15 cellular contexts compared by ENCODE assay signal in genomic region chr1:158930504-158930903, GRCh38. TPM values are rescaled to one million over a fixed set of nuclear protein-coding genes. Genes with fewer than 3 reads are reported as not detected.
A peak's percentile ranks its signal among the peaks of the same experiment; 100 is the strongest.
DNase-seq lines count a peak whose midpoint lies in the region; ATAC-seq, FAIRE-seq and TF ChIP-seq lines count a peak whose summit lies in the region.
"Had no signal": no experiment of that assay in that cellular context is flagged by ENCODE, and none has a peak within 500 bp of the region (broad histone marks: within the 10 kb centered on the region; RNA-seq: fewer than 3 reads in every experiment).

No MANE protein-coding gene starts in this region.

- peak overlapping the region; percentile 50 for H3K4me3 Mint-ChIP-seq in CD8-positive, alpha-beta T cell
- peak overlapping the region; percentile 98 for H3K4me3 Mint-ChIP-seq in activated T-helper 17 cell treated with anti-CD3 and anti-CD28 coated beads, Interleukin-2, amount 50 U/mL, for 72 hours
- H3K4me3 Mint-ChIP-seq: dendritic cell treated with granulocyte-macrophage colony-stimulating factor and Interleukin-4, amounts not matched to agents 40 ng/mL and 50 ng/mL, for 4 days had no signal

- CTCF ChIA-PET in CD8-positive, alpha-beta T cell (lab: Charles Lee): no interaction called here

- no peaks in the 10 kb centered on the region for H3K9me3 ChIP-seq in CD8-positive, alpha-beta T cell (ENCODE audit: low read length)
- H3K9me3 ChIP-seq: BE2C had no signal

- H3K9me3 Mint-ChIP-seq in CD8-positive, alpha-beta T cell: peaks cover 10% of the 10 kb centered on the region
- H3K9me3 Mint-ChIP-seq in activated T-helper 17 cell treated with anti-CD3 and anti-CD28 coated beads, Interleukin-2, amount 50 U/mL, for 72 hours: no peaks in the 10 kb centered on the region

- no peaks in the 10 kb centered on the region for H3K27me3 Mint-ChIP-seq in CD8-positive, alpha-beta T cell (ENCODE audit: low read depth)
- H3K27me3 Mint-ChIP-seq in activated T-helper 17 cell treated with anti-CD3 and anti-CD28 coated beads, Interleukin-2, amount 50 U/mL, for 72 hours: no peaks in the 10 kb centered on the region
- H3K27me3 Mint-ChIP-seq: dendritic cell treated with granulocyte-macrophage colony-stimulating factor and Interleukin-4, amounts not matched to agents 40 ng/mL and 50 ng/mL, for 4 days had no signal

- no peak for FAIRE-seq in HTR-8/SVneo (lab: Jason Lieb, UNC)

- no peaks in the 10 kb centered on the region for H3K27me3 ChIP-seq in CD8-positive, alpha-beta T cell (ENCODE audit: insufficient read depth, low read length)
- H3K27me3 ChIP-seq: BE2C, gastroesophageal sphincter had no signal

- POLR2A ChIA-PET in CD8-positive, alpha-beta T cell (lab: Charles Lee): no interaction called here

- peaks cover 29% of the 10 kb centered on the region for H3K4me1 Mint-ChIP-seq in CD8-positive, alpha-beta T cell (ENCODE audit: low read depth)
- H3K4me1 Mint-ChIP-seq in activated T-helper 17 cell treated with anti-CD3 and anti-CD28 coated beads, Interleukin-2, amount 50 U/mL, for 72 hours: peaks cover 29% of the 10 kb centered on the region

- TF ChIP-seq CTCF in CD8-positive, alpha-beta T cell (IDR thresholded peaks at IDR 0.05): no peak

- intact Hi-C loops in CD8-positive, alpha-beta T cell (cut with DNase I, micrococcal nuclease): loop anchor here (2.0 to 5.0 kb wide), 2 partner anchors 77 to 78 kb away; partner anchors contain the start of gene IFI16 (in 2 of the 2)

- no peaks in the 10 kb centered on the region for H3K36me3 ChIP-seq in CD8-positive, alpha-beta T cell (ENCODE audit: insufficient read depth, low read length)
- H3K36me3 ChIP-seq: BE2C, gastroesophageal sphincter had no signal

- peak overlapping the region; percentile 13 for H3K27ac Mint-ChIP-seq in CD8-positive, alpha-beta T cell
- peak overlapping the region; percentile 64 for H3K27ac Mint-ChIP-seq in activated T-helper 17 cell treated with anti-CD3 and anti-CD28 coated beads, Interleukin-2, amount 50 U/mL, for 72 hours
- H3K27ac Mint-ChIP-seq: dendritic cell treated with granulocyte-macrophage colony-stimulating factor and Interleukin-4, amounts not matched to agents 40 ng/mL and 50 ng/mL, for 4 days had no signal

- no peak overlapping the region for H3K4me3 ChIP-seq in CD8-positive, alpha-beta T cell (ENCODE audit: low read depth, low read length)
- H3K4me3 ChIP-seq: gastroesophageal sphincter had no signal

- peak; percentile 53 for ATAC-seq in CD8-positive, alpha-beta T cell
- ATAC-seq in activated T-helper 17 cell treated with anti-CD3 and anti-CD28 coated beads, Interleukin-2, amount 50 U/mL, for 72 hours (replicated peaks): peak; percentile 56
- ATAC-seq: gastroesophageal sphincter had no signal

- H3K27ac ChIP-seq in CD8-positive, alpha-beta T cell (ENCODE audit: low read depth, low read length): peak overlapping the region; percentile 32
- H3K27ac ChIP-seq: gastroesophageal sphincter, RWPE1 had no signal

- peaks cover 10% of the 10 kb centered on the region for H3K36me3 Mint-ChIP-seq in CD8-positive, alpha-beta T cell
- H3K36me3 Mint-ChIP-seq in activated T-helper 17 cell treated with anti-CD3 and anti-CD28 coated beads, Interleukin-2, amount 50 U/mL, for 72 hours (ENCODE audit: low read depth): peaks cover 6% of the 10 kb centered on the region

- peaks cover 6% of the 10 kb centered on the region for H3K4me1 ChIP-seq in CD8-positive, alpha-beta T cell (ENCODE audit: insufficient read depth, low read length)
- H3K4me1 ChIP-seq: BE2C, gastroesophageal sphincter had no signal

- peak in 6 of 7 experiments; percentile 21 to 68 (median 52) for DNase-seq in CD8-positive, alpha-beta T cell
- DNase-seq in T-helper 1 cell (peak in 3 of 5 donors; percentile 26 to 82 (median 30)), DMS79 treated with DMSO at 0.1 percent for 48 hours (lab: John Stamatoyannopoulos, UW) (no peak), NCI-H1417 treated with DMSO at 0.1 percent for 48 hours (lab: John Stamatoyannopoulos, UW) (no peak), A172 (ENCODE audit: low spot score) (no peak), HTR-8/SVneo (ENCODE audit: insufficient read length, low spot score) (no peak)
- DNase-seq in stimulated activated CD4-positive, alpha-beta T cell treated with anti-CD3 and anti-CD28 coated beads, Interleukin-15, amount 100 ng/mL, for 24 hours: peak; percentile 47
- DNase-seq: BE2C, NCI-H1930, retina had no signal

RNA-seq across cellular contexts. Expression of gene PYHIN1, which starts 0.8 kb away (rescaled TPM):
- 10 to 100 TPM; 16.0 to 16.7 TPM for total RNA-seq in CD8-positive, alpha-beta T cell
- 10 to 100 TPM; 19.6 to 27.8 TPM for total RNA-seq in activated T-helper 17 cell treated with anti-CD3 and anti-CD28 coated beads, Interleukin-2, amount 50 U/mL, for 72 hours
- total RNA-seq in A172 (2014; rRNA removed; shearing (Covaris generic)): not detected in 2 replicates
- total RNA-seq: lung microvascular endothelial cell had no signal

Comparison
In these comparisons a context has a peak if more than half of its experiments do, and no peak if none do; other contexts are left out.
1. DNase-seq: peak in CD8-positive, alpha-beta T cell (6 of 7), T-helper 1 cell (3 of 5) and stimulated activated CD4-positive, alpha-beta T cell treated with anti-CD3 and anti-CD28 coated beads, Interleukin-15, amount 100 ng/mL, for 24 hours (single experiment); none in DMS79 treated with DMSO at 0.1 percent for 48 hours (single experiment), NCI-H1417 treated with DMSO at 0.1 percent for 48 hours (single experiment), A172 (single experiment) and HTR-8/SVneo (single experiment).
2. RNA of gene PYHIN1, which starts 0.8 kb away (total RNA-seq): 19.6 to 27.8 TPM in activated T-helper 17 cell treated with anti-CD3 and anti-CD28 coated beads, Interleukin-2, amount 50 U/mL, for 72 hours and 16.0 to 16.7 TPM in CD8-positive, alpha-beta T cell; not detected in A172; every median in the first group is over 10 times any median in the second.